ENCODE assay signal across 35 cellular contexts in the genomic region with DNA sequence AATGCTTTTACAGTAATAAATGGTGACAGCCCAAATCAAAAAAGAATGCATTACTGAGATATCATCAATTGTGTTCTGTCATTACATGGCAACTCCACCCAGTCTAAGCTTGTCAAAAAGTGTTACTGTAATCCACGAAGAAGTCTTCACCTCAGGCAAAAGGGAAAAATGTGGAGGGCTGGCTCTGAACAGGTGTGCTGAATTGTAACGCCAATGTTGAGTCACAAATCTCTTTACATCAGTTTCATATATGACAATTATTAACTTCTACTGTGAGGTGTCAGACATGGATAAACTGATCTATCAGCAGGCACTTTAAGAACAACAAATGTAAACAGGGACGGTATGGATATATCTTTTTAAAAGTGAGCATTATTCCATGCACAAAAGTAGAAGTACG.
DNase-seq lines count a peak whose midpoint lies in the region; ATAC-seq and TF ChIP-seq lines count a peak whose summit lies in the region.
"Had no signal": no experiment of that assay in that cellular context is flagged by ENCODE, and none has a peak within 500 bp of the region (broad histone marks: within the 10 kb centered on the region; RNA-seq: fewer than 3 reads in every experiment).

No MANE protein-coding gene starts in this region.

- no peak overlapping the region for H3K27ac Mint-ChIP-seq in activated naive CD4-positive, alpha-beta T cell treated with anti-CD3 and anti-CD28 coated beads, Interleukin-2, amount 10 ng/mL, durations not matched to agents 7 days and 5 days
- no peak overlapping the region for H3K27ac Mint-ChIP-seq in activated CD4-positive, alpha-beta memory T cell treated with anti-CD3 and anti-CD28 coated beads, Interleukin-2, amount 10 ng/mL, durations not matched to agents 7 days and 5 days
- H3K27ac Mint-ChIP-seq: activated naive CD8-positive, alpha-beta T cell treated with anti-CD3 and anti-CD28 coated beads, Interleukin-2, amount 50 U/mL, for 24 hours; activated T-cell treated with anti-CD3 and anti-CD28 coated beads, Interleukin-2, amount 50 U/mL, for 24 hours; T-cell had no signal

- no peaks in the 10 kb centered on the region for H3K27me3 Mint-ChIP-seq in activated naive CD4-positive, alpha-beta T cell treated with anti-CD3 and anti-CD28 coated beads, Interleukin-2, amount 10 ng/mL, durations not matched to agents 7 days and 5 days
- H3K27me3 Mint-ChIP-seq in activated CD4-positive, alpha-beta memory T cell treated with anti-CD3 and anti-CD28 coated beads, Interleukin-2, amount 10 ng/mL, durations not matched to agents 7 days and 5 days = no peaks in the 10 kb centered on the region
- H3K27me3 Mint-ChIP-seq: activated naive CD8-positive, alpha-beta T cell treated with anti-CD3 and anti-CD28 coated beads, Interleukin-2, amount 50 U/mL, for 24 hours; activated T-cell treated with anti-CD3 and anti-CD28 coated beads, Interleukin-2, amount 50 U/mL, for 24 hours; T-cell had no signal

- H3K4me1 Mint-ChIP-seq in activated naive CD4-positive, alpha-beta T cell treated with anti-CD3 and anti-CD28 coated beads, Interleukin-2, amount 10 ng/mL, durations not matched to agents 7 days and 5 days = no peaks in the 10 kb centered on the region
- no peaks in the 10 kb centered on the region for H3K4me1 Mint-ChIP-seq in activated CD4-positive, alpha-beta memory T cell treated with anti-CD3 and anti-CD28 coated beads, Interleukin-2, amount 10 ng/mL, durations not matched to agents 7 days and 5 days
- H3K4me1 Mint-ChIP-seq: activated naive CD8-positive, alpha-beta T cell treated with anti-CD3 and anti-CD28 coated beads, Interleukin-2, amount 50 U/mL, for 24 hours; neural crest cell; T-cell had no signal

- in situ Hi-C loops in GM13976 (cut with MboI; ENCODE audit: low sequenced_read_pairs, unreplicated experiment) = no loop called here

- intact Hi-C loops in A673 (cut with micrococcal nuclease; ENCODE audit: unreplicated experiment) = no loop called here

- CTCF ChIA-PET in activated naive CD4-positive, alpha-beta T cell treated with anti-CD3 and anti-CD28 coated beads, Interleukin-2, amount 10 ng/mL, durations not matched to agents 7 days and 5 days (lab: Charles Lee) = no interaction called here
- CTCF ChIA-PET in A673 (lab: Charles Lee) = no interaction called here
- CTCF ChIA-PET in activated CD4-positive, alpha-beta memory T cell treated with anti-CD3 and anti-CD28 coated beads, Interleukin-2, amount 10 ng/mL, durations not matched to agents 7 days and 5 days (lab: Charles Lee) = no interaction called here

- no peaks in the 10 kb centered on the region for H3K4me1 ChIP-seq in A673 (ENCODE audit: insufficient read depth, low read length, poor library complexity, severe bottlenecking)
- H3K4me1 ChIP-seq: left lung, pancreas, SJSA1, upper lobe of right lung had no signal

- no peaks in the 10 kb centered on the region for H3K9me3 Mint-ChIP-seq in activated naive CD4-positive, alpha-beta T cell treated with anti-CD3 and anti-CD28 coated beads, Interleukin-2, amount 10 ng/mL, durations not matched to agents 7 days and 5 days
- H3K9me3 Mint-ChIP-seq in activated CD4-positive, alpha-beta memory T cell treated with anti-CD3 and anti-CD28 coated beads, Interleukin-2, amount 10 ng/mL, durations not matched to agents 7 days and 5 days = no peaks in the 10 kb centered on the region

- POLR2A ChIA-PET in A673 (lab: Charles Lee; ENCODE audit: low non-redundant PET) = no interaction called here
- POLR2A ChIA-PET in activated CD4-positive, alpha-beta memory T cell treated with anti-CD3 and anti-CD28 coated beads, Interleukin-2, amount 10 ng/mL, durations not matched to agents 7 days and 5 days (lab: Charles Lee) = no interaction called here

- ATAC-seq in GM19452 (IDR thresholded peaks at IDR 0.05; ENCODE audit: unreplicated experiment) = peak; percentile 94
- peak; percentile 61 for ATAC-seq in HG03064 (IDR thresholded peaks at IDR 0.05; ENCODE audit: low read depth, unreplicated experiment)
- peak; percentile 76 for ATAC-seq in HG03571 (IDR thresholded peaks at IDR 0.05; ENCODE audit: unreplicated experiment)
- ATAC-seq: activated naive CD8-positive, alpha-beta T cell treated with anti-CD3 and anti-CD28 coated beads, Interleukin-2, amount 50 U/mL, for 24 hours; left lung; pancreas; T-cell; upper lobe of right lung had no signal

- no peaks in the 10 kb centered on the region for H3K27me3 ChIP-seq in A673 (replicated peaks; ENCODE audit: insufficient read depth, low read depth, low read length, poor library complexity)
- H3K27me3 ChIP-seq: left lung, pancreas, SJSA1, upper lobe of right lung had no signal

- H3K4me3 ChIP-seq in A673 (ENCODE audit: low read depth, low read length, poor library complexity, severe bottlenecking) = no peak overlapping the region
- H3K4me3 ChIP-seq: left lung, pancreas, SJSA1, skin epidermis, upper lobe of right lung had no signal

- H3K36me3 ChIP-seq in A673 (ENCODE audit: insufficient read depth, low read length, poor library complexity, severe bottlenecking) = no peaks in the 10 kb centered on the region
- H3K36me3 ChIP-seq: pancreas, upper lobe of right lung had no signal

- no TSS peak for BruUV-seq in A673 (replicated peaks; lab: Mats Ljungman, UMichigan)

- peaks cover 17% of the 10 kb centered on the region for H3K36me3 Mint-ChIP-seq in activated naive CD4-positive, alpha-beta T cell treated with anti-CD3 and anti-CD28 coated beads, Interleukin-2, amount 10 ng/mL, durations not matched to agents 7 days and 5 days
- peaks cover 16% of the 10 kb centered on the region for H3K36me3 Mint-ChIP-seq in activated CD4-positive, alpha-beta memory T cell treated with anti-CD3 and anti-CD28 coated beads, Interleukin-2, amount 10 ng/mL, durations not matched to agents 7 days and 5 days (ENCODE audit: low read depth)

- no peaks in the 10 kb centered on the region for H3K9me3 ChIP-seq in A673 (ENCODE audit: low read depth, low read length, poor library complexity, severe bottlenecking)
- H3K9me3 ChIP-seq: SJSA1, upper lobe of right lung had no signal

- TF ChIP-seq CTCF in GM13976 (IDR thresholded peaks at IDR 0.05; ENCODE audit: borderline replicate concordance, control extremely low read depth, extremely low read depth, insufficient read depth, missing control alignments) (no peak), A673 (conservative IDR thresholded peaks at IDR 0.05; ENCODE audit: low read depth, low read length) (no peak)

- peak; percentile 2 for DNase-seq in GM13976 (ENCODE audit: low spot score)
- DNase-seq in NCI-H1694 treated with DMSO at 0.1 percent for 48 hours (lab: John Stamatoyannopoulos, UW) = no peak
- DNase-seq in activated naive CD4-positive, alpha-beta T cell treated with anti-CD3 and anti-CD28 coated beads, Interleukin-2, amount 10 ng/mL, durations not matched to agents 7 days and 5 days = no peak
- no peak for DNase-seq in A673 (ENCODE audit: low spot score)
- no peak for DNase-seq in activated CD4-positive, alpha-beta memory T cell treated with anti-CD3 and anti-CD28 coated beads, Interleukin-2, amount 10 ng/mL, durations not matched to agents 7 days and 5 days
- DNase-seq: activated CD4-positive, alpha-beta T cell treated with anti-CD3 and anti-CD28 coated beads for 4 hours; activated gamma-delta T cell treated with Interleukin-2 at 50 U/mL for 16 hours; activated naive CD8-positive, alpha-beta T cell treated with anti-CD3 and anti-CD28 coated beads, Interleukin-2, amount 50 U/mL, for 24 hours; activated T-cell treated with anti-CD3 and anti-CD28 coated beads, Interleukin-2, amount 50 U/mL, for 24 hours; Calu3; central memory CD4-positive, alpha-beta T cell; cortex of kidney; DMS79 treated with DMSO at 0.1 percent for 48 hours; effector memory CD4-positive, alpha-beta T cell; erythroblast; GDM1; KBM-7; left lung; mesendoderm; NCI-H1092; NCI-H187; NCI-H446 treated with DMSO at 0.1 percent for 48 hours; NCI-H82; pancreas; RPMI8226; stimulated activated naive CD4-positive, alpha-beta T cell; T-cell; upper lobe of right lung; WERI-Rb-1 had no signal

- no peak overlapping the region for H3K27ac ChIP-seq in A673 (ENCODE audit: low read depth, low read length, poor library complexity, severe bottlenecking)
- H3K27ac ChIP-seq: left lung, pancreas, SJSA1, skin epidermis, upper lobe of right lung, WERI-Rb-1 had no signal

- no peak overlapping the region for H3K4me3 Mint-ChIP-seq in activated naive CD4-positive, alpha-beta T cell treated with anti-CD3 and anti-CD28 coated beads, Interleukin-2, amount 10 ng/mL, durations not matched to agents 7 days and 5 days
- H3K4me3 Mint-ChIP-seq in activated CD4-positive, alpha-beta memory T cell treated with anti-CD3 and anti-CD28 coated beads, Interleukin-2, amount 10 ng/mL, durations not matched to agents 7 days and 5 days = no peak overlapping the region
- H3K4me3 Mint-ChIP-seq: activated naive CD8-positive, alpha-beta T cell treated with anti-CD3 and anti-CD28 coated beads, Interleukin-2, amount 50 U/mL, for 24 hours; activated T-cell treated with anti-CD3 and anti-CD28 coated beads, Interleukin-2, amount 50 U/mL, for 24 hours; neural crest cell; T-cell had no signal
